ENCODE assay signal across 1 cellular context in the genomic region with DNA sequence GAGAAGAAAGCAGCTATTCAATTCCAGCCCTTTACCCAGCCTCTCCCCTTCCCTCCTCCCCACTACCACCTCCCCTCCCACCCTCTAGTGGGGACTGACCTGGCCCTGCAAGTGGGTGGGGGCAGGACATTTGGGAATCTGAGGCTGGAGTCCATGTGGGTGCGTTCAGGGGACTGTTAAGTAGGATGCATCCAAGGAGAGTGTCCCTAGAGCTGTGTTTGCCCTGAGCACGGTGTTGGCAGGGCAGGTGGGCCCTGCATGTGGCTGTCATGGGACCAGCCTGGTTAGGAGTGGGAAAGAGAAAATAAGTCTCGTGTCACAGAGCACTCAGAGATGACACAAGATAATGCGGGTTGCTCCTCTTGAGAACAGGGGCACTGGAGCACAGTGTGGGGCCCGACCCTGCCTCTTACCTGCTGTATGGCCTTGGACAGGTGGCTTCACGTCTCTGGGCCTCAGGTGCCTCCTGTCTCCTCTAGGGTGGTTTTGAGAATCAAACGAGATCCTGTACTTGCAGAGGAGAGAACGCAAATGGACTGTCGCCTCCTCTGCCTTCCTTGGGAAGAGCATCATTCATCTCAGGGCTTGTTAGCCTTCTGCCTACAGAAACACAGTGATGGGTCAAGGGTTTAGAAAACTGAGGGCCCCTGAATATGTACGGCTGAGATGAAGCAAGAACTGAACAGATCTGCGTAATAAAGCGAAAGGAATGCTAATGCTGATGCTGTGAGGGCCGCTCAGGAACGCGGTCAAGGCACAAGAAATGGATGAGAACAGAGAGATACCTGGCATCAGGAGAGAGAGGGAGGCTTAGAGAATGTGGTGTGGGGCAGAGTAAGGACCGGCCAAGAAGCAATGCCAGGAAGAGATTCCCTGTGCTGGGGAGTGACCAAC.
TF ChIP-seq lines count a peak whose summit lies in the region.

No MANE protein-coding gene starts in this region.

TF ChIP-seq in HepG2, 621 proteins besides CTCF, POLR2A, EP300 and RAD21 (continued from another document and continues in another):
- TF ChIP-seq PRDM10 (CRISPR knock-in tag; IDR thresholded peaks at IDR 0.05; ENCODE audit: low read depth) (peak; percentile 78; the same call in 1 of the 2 replicates), JUNB (CRISPR knock-in tag; IDR thresholded peaks at IDR 0.05; ENCODE audit: borderline replicate concordance) (no peak), CBX2 (IDR thresholded peaks at IDR 0.05; ENCODE audit: low read depth, low read length) (no peak), CBX2 (CRISPR knock-in tag; IDR thresholded peaks at IDR 0.05; ENCODE audit: low read depth) (peak; percentile 85; the same call in 1 of the 2 replicates), HOXA9 (CRISPR knock-in tag; IDR thresholded peaks at IDR 0.05; ENCODE audit: borderline replicate concordance) (no peak), ZFP36L1 (CRISPR knock-in tag; IDR thresholded peaks at IDR 0.05) (peak; percentile 98), ZNF225 (CRISPR knock-in tag; IDR thresholded peaks at IDR 0.05) (0 out of 2 replicates have a peak, but pooled peaks have one; percentile 57), ZNF770 (CRISPR knock-in tag; IDR thresholded peaks at IDR 0.05) (0 out of 2 replicates have a peak, but pooled peaks have one; percentile 43), ZNF576 (CRISPR knock-in tag; IDR thresholded peaks at IDR 0.05) (peak; percentile 22; the same call in 1 of the 2 replicates), ZNF75D (CRISPR knock-in tag; IDR thresholded peaks at IDR 0.05; ENCODE audit: borderline replicate concordance) (no peak), ZNF772 (CRISPR knock-in tag; IDR thresholded peaks at IDR 0.05) (0 out of 2 replicates have a peak, but pooled peaks have one; percentile 2), HIC2 (CRISPR knock-in tag; IDR thresholded peaks at IDR 0.05; ENCODE audit: low read depth) (peak; percentile 76; the same call in 1 of the 2 replicates), ZNF747 (CRISPR knock-in tag; IDR thresholded peaks at IDR 0.05; ENCODE audit: borderline replicate concordance) (peak; percentile 49; the same call in 1 of the 2 replicates), EZH2 (conservative IDR thresholded peaks at IDR 0.05; ENCODE audit: low read depth, low read length) (no peak), POLR2AphosphoS5 (IDR thresholded peaks at IDR 0.05; ENCODE audit: low read depth, low read length) (no peak), ZNF607 (CRISPR knock-in tag; IDR thresholded peaks at IDR 0.05; ENCODE audit: borderline replicate concordance) (no peak), KDM5B (CRISPR knock-in tag; IDR thresholded peaks at IDR 0.05; ENCODE audit: borderline replicate concordance) (no peak), REST (IDR thresholded peaks at IDR 0.05; ENCODE audit: borderline replicate concordance in 1 of 2, low read depth in 1 of 2, low read length in 2 of 2) (peak in 1 of 2 experiments; percentile 1; a peak in 1 of 4 replicates), ESRRA (CRISPR knock-in tag; IDR thresholded peaks at IDR 0.05; ENCODE audit: low read depth) (peak; percentile 64; the same call in 1 of the 2 replicates), DNMT3B (CRISPR knock-in tag; conservative IDR thresholded peaks at IDR 0.05) (peak; percentile 72; the same call in 1 of the 2 replicates), PAXIP1 (CRISPR knock-in tag; conservative IDR thresholded peaks at IDR 0.05) (peak; percentile 92), ZNF879 (CRISPR knock-in tag; IDR thresholded peaks at IDR 0.05) (no peak), KMT2B (CRISPR knock-in tag; IDR thresholded peaks at IDR 0.05) (peak; percentile 47; the same call in 1 of the 2 replicates), CC2D1A (CRISPR knock-in tag; IDR thresholded peaks at IDR 0.05) (no peak; the same call in 1 of the 2 replicates), ZFP1 (CRISPR knock-in tag; IDR thresholded peaks at IDR 0.05) (peak; percentile 79; the same call in 1 of the 2 replicates), ZNF546 (CRISPR knock-in tag; conservative IDR thresholded peaks at IDR 0.05) (0 out of 2 replicates have a peak, but pooled peaks have one; percentile 54), MZF1 (CRISPR knock-in tag; IDR thresholded peaks at IDR 0.05; ENCODE audit: borderline replicate concordance) (no peak)
- TF ChIP-seq, protein P1, sequence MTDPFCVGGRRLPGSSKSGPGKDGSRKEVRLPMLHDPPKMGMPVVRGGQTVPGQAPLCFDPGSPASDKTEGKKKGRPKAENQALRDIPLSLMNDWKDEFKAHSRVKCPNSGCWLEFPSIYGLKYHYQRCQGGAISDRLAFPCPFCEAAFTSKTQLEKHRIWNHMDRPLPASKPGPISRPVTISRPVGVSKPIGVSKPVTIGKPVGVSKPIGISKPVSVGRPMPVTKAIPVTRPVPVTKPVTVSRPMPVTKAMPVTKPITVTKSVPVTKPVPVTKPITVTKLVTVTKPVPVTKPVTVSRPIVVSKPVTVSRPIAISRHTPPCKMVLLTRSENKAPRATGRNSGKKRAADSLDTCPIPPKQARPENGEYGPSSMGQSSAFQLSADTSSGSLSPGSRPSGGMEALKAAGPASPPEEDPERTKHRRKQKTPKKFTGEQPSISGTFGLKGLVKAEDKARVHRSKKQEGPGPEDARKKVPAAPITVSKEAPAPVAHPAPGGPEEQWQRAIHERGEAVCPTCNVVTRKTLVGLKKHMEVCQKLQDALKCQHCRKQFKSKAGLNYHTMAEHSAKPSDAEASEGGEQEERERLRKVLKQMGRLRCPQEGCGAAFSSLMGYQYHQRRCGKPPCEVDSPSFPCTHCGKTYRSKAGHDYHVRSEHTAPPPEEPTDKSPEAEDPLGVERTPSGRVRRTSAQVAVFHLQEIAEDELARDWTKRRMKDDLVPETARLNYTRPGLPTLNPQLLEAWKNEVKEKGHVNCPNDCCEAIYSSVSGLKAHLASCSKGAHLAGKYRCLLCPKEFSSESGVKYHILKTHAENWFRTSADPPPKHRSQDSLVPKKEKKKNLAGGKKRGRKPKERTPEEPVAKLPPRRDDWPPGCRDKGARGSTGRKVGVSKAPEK (CRISPR knock-in tag; IDR thresholded peaks at IDR 0.05; ENCODE audit: borderline replicate concordance) = peak; percentile 35; the same call in 1 of the 2 replicates
- TF ChIP-seq, protein P2, sequence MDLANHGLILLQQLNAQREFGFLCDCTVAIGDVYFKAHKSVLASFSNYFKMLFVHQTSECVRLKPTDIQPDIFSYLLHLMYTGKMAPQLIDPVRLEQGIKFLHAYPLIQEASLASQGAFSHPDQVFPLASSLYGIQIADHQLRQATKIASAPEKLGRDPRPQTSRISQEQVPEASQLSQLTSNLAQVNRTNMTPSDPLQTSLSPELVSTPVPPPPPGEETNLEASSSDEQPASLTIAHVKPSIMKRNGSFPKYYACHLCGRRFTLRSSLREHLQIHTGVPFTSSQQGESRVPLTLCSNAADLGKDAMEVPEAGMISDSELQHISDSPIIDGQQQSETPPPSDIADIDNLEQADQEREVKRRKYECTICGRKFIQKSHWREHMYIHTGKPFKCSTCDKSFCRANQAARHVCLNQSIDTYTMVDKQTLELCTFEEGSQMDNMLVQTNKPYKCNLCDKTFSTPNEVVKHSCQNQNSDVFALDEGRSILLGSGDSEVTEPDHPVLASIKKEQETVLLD (CRISPR knock-in tag; IDR thresholded peaks at IDR 0.05; ENCODE audit: low read depth) = no peak
